ENCODE assay signal across 23 cellular contexts in the genomic region with DNA sequence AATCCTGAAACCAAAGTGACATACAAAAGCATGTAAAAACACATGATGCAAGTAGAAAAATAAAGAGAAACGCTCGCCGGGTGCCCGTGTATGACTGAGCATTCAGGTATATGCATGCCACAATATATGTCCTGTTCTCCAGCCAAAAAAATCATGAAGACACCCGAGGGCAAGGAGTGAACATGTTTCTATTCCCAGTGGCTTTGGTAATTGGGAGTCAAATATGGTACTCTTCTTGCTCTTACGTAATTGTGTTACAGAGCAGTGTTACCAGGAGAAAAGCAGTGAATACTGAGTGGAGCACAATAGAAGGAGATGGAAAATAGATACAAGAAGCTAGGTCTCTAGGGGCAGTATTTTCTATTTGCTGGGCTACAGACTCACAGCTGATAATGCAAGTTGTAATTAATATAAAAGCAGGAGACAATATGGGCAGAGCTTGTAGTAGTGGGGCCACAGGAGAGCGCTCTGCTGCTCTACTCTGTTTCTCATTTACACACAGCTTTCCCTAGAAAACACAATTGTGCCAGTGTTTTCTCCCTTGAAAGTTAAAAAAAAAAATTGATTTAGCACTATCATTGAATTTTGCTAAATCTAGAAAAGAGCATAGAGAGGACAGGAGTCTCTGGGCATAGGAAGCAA. TPM values are rescaled to one million over a fixed set of nuclear protein-coding genes. Genes with fewer than 3 reads are reported as not detected.
A peak's percentile ranks its signal among the peaks of the same experiment; 100 is the strongest.
DNase-seq lines count a peak whose midpoint lies in the region; TF ChIP-seq lines count a peak whose summit lies in the region.
"Had no signal": no experiment of that assay in that cellular context is flagged by ENCODE, and none has a peak within 500 bp of the region (broad histone marks: within the 10 kb centered on the region; RNA-seq: fewer than 3 reads in every experiment).

No MANE protein-coding gene starts in this region.

- H3K27me3 ChIP-seq in OCI-LY1 (ENCODE audit: insufficient read depth, low read length) (no peaks in the 10 kb centered on the region), mesenchymal stem cell (ENCODE audit: control insufficient read depth in 1 of 2, insufficient read depth in 1 of 2, low read length in 2 of 2) (no peaks in the 10 kb centered on the region), smooth muscle cell (ENCODE audit: low read depth) (no peaks in the 10 kb centered on the region)
- H3K27me3 ChIP-seq: MG63, SJCRH30, testis had no signal

- no peak overlapping the region for H2BK120ac ChIP-seq in mesenchymal stem cell (ENCODE audit: low read depth, low read length)

- peaks cover 6% of the 10 kb centered on the region for H3K27me3 Mint-ChIP-seq in brain

- H4K91ac ChIP-seq in mesenchymal stem cell (ENCODE audit: low read length) = no peak overlapping the region

- H3K4me3 ChIP-seq in OCI-LY1 (ENCODE audit: low read depth, low read length, poor library complexity, severe bottlenecking) (no peak overlapping the region), mesenchymal stem cell (ENCODE audit: insufficient read depth in 1 of 2, low read depth in 1 of 2, low read length in 2 of 2) (no peak overlapping the region), smooth muscle cell (no peak overlapping the region)
- H3K4me3 ChIP-seq: MG63, SJCRH30, testis had no signal

- TF ChIP-seq CTCF in OCI-LY1 (IDR thresholded peaks at IDR 0.05; ENCODE audit: low read length) (no peak), brain (conservative IDR thresholded peaks at IDR 0.05) (no peak), smooth muscle cell (IDR thresholded peaks at IDR 0.05; ENCODE audit: borderline replicate concordance, insufficient read depth, poor library complexity, severe bottlenecking) (no peak)

- no peaks in the 10 kb centered on the region for H4K20me1 ChIP-seq in OCI-LY1 (ENCODE audit: insufficient read depth, low read length)
- H4K20me1 ChIP-seq in smooth muscle cell (ENCODE audit: low read depth) = peaks cover 65% of the 10 kb centered on the region

- H3F3A ChIP-seq in OCI-LY1 (ENCODE audit: insufficient read depth, low read length) (no peaks in the 10 kb centered on the region), smooth muscle cell (ENCODE audit: low read depth) (no peaks in the 10 kb centered on the region)

- no peak overlapping the region; the same call in 1 of the 2 replicates for H3K4me2 ChIP-seq in OCI-LY1 (ENCODE audit: low read length)
- no peak overlapping the region for H3K4me2 ChIP-seq in mesenchymal stem cell (ENCODE audit: low read length, poor library complexity, severe bottlenecking)
- no peak overlapping the region for H3K4me2 ChIP-seq in smooth muscle cell

- no peak overlapping the region for H3K23ac ChIP-seq in mesenchymal stem cell (ENCODE audit: low read length in 2 of 2)

- H3K36me3 Mint-ChIP-seq in brain = peaks cover 80% of the 10 kb centered on the region
- H3K36me3 Mint-ChIP-seq: natural killer cell had no signal

- H2BK5ac ChIP-seq in mesenchymal stem cell (ENCODE audit: low read depth, low read length, poor library complexity, severe bottlenecking) = no peak overlapping the region

- H2BK15ac ChIP-seq in mesenchymal stem cell (ENCODE audit: low read depth, poor library complexity, severe bottlenecking) = no peak overlapping the region

- no peaks in the 10 kb centered on the region for H3K9me3 Mint-ChIP-seq in brain
- H3K9me3 Mint-ChIP-seq: CD4-positive, alpha-beta T cell; H9; T-helper 1 cell treated with Interleukin-12 subunit alpha and Interleukin-12 subunit beta and Interleukin-4 antibody, amounts not matched to agents 30 μg/mL and 1 μg/mL, for 36 hours had no signal

- H3K9ac ChIP-seq in OCI-LY1 (ENCODE audit: low read length) (no peak overlapping the region), mesenchymal stem cell (ENCODE audit: low read length) (no peak overlapping the region), smooth muscle cell (ENCODE audit: low read depth) (no peak overlapping the region)
- H3K9ac ChIP-seq: parathyroid adenoma had no signal

- no peak overlapping the region for H2AK5ac ChIP-seq in mesenchymal stem cell (ENCODE audit: low read length, severe bottlenecking)

- no peaks in the 10 kb centered on the region for H3K9me2 ChIP-seq in OCI-LY1 (ENCODE audit: low read depth, low read length)

- H3K27ac ChIP-seq in OCI-LY1 (ENCODE audit: low read depth, low read length, poor library complexity, severe bottlenecking) = peak overlapping the region; percentile 50
- no peak overlapping the region for H3K27ac ChIP-seq in mesenchymal stem cell (ENCODE audit: low read length, poor library complexity, severe bottlenecking)
- H3K27ac ChIP-seq in smooth muscle cell (ENCODE audit: low read depth) = peak overlapping the region; percentile 10
- H3K27ac ChIP-seq: parathyroid adenoma, SJCRH30 had no signal

- peak; percentile 23 for DNase-seq in mesenchymal stem cell
- no peak for DNase-seq in smooth muscle cell (lab: John Stamatoyannopoulos, UW; ENCODE audit: unreplicated experiment)
- DNase-seq in NCI-H187 treated with DMSO at 0.1 percent for 48 hours (lab: John Stamatoyannopoulos, UW) = no peak
- DNase-seq in GM19238 (ENCODE audit: insufficient read length, low spot score) = no peak
- DNase-seq in NCI-H2029 (lab: John Stamatoyannopoulos, UW) = no peak
- DNase-seq: activated CD4-positive, alpha-beta T cell treated with anti-CD3 and anti-CD28 coated beads for 36 hours; activated naive CD4-positive, alpha-beta T cell treated with anti-CD3 and anti-CD28 coated beads, Interleukin-2, amount 50 U/mL, for 16 hours; CD4-positive, alpha-beta T cell; cerebellar nuclear complex; H9; mesendoderm; MG63; natural killer cell; NCI-H1417 treated with DMSO at 0.1 percent for 48 hours; NCI-H226; NCI-H774; SJCRH30; testis had no signal

- peaks cover 52% of the 10 kb centered on the region for H3K4me1 ChIP-seq in OCI-LY1 (ENCODE audit: insufficient read depth, low read length, severe bottlenecking)
- peaks cover 2% of the 10 kb centered on the region for H3K4me1 ChIP-seq in mesenchymal stem cell (ENCODE audit: control insufficient read depth, insufficient read depth, low read depth, low read length)
- peaks cover 11% of the 10 kb centered on the region for H3K4me1 ChIP-seq in smooth muscle cell (ENCODE audit: low read depth)
- H3K4me1 ChIP-seq: parathyroid adenoma, SJCRH30 had no signal

- no peak overlapping the region for H2AFZ ChIP-seq in OCI-LY1 (ENCODE audit: low read length)
- H2AFZ ChIP-seq in mesenchymal stem cell (ENCODE audit: low read depth, low read length) = no peak overlapping the region
- no peak overlapping the region for H2AFZ ChIP-seq in smooth muscle cell (ENCODE audit: low read depth)
- H2AFZ ChIP-seq: parathyroid adenoma had no signal

- peak overlapping the region; percentile 15 to 87 (median 62) for H3K27ac Mint-ChIP-seq in brain
- H3K27ac Mint-ChIP-seq: activated CD4-positive, alpha-beta T cell treated with anti-CD3 and anti-CD28 coated beads for 36 hours; CD4-positive, alpha-beta T cell; H9; natural killer cell; T-helper 1 cell treated with Interleukin-12 subunit alpha and Interleukin-12 subunit beta and Interleukin-4 antibody, amounts not matched to agents 30 μg/mL and 1 μg/mL, for 36 hours had no signal

- H3K14ac ChIP-seq in mesenchymal stem cell (ENCODE audit: low read length in 2 of 2) = no peak overlapping the region

- no peak overlapping the region for H3K4ac ChIP-seq in mesenchymal stem cell (ENCODE audit: low read depth in 1 of 2, low read length in 2 of 2)

- H3K79me1 ChIP-seq in mesenchymal stem cell (replicated peaks; ENCODE audit: low read length, poor library complexity, severe bottlenecking) = peaks cover 11% of the 10 kb centered on the region

- WGBS in mesenchymal stem cell = 95% methylated on average over 6 of the region's 7 CpGs
- WGBS in smooth muscle cell (ENCODE audit: low lambda C conversion rate) = 90% methylated on average over 7 of the region's 7 CpGs

- H3K4me3 Mint-ChIP-seq in brain = peak overlapping the region; percentile 33 to 77 (median 65)
- H3K4me3 Mint-ChIP-seq: activated CD4-positive, alpha-beta T cell treated with anti-CD3 and anti-CD28 coated beads for 36 hours; CD4-positive, alpha-beta T cell; H9; natural killer cell; T-helper 1 cell treated with Interleukin-12 subunit alpha and Interleukin-12 subunit beta and Interleukin-4 antibody, amounts not matched to agents 30 μg/mL and 1 μg/mL, for 36 hours had no signal

- H3K4me1 Mint-ChIP-seq in brain = peaks cover 93% of the 10 kb centered on the region
- H3K4me1 Mint-ChIP-seq: activated CD4-positive, alpha-beta T cell treated with anti-CD3 and anti-CD28 coated beads for 36 hours; natural killer cell had no signal

- H3K18ac ChIP-seq in mesenchymal stem cell (ENCODE audit: low read depth in 1 of 2, low read length in 2 of 2) = no peak overlapping the region

- H3K36me3 ChIP-seq in OCI-LY1 (ENCODE audit: insufficient read depth, low read length) (peaks cover 90% of the 10 kb centered on the region), mesenchymal stem cell (ENCODE audit: control insufficient read depth in 1 of 2, insufficient read depth in 2 of 2, low read depth in 1 of 2, low read length in 2 of 2) (peaks cover 0 to 86% of the 10 kb centered on the region in 2 experiments), smooth muscle cell (ENCODE audit: low read depth) (peaks cover 35% of the 10 kb centered on the region)
- H3K36me3 ChIP-seq: MG63 had no signal

- no peak overlapping the region for H2BK12ac ChIP-seq in mesenchymal stem cell (ENCODE audit: low read length in 2 of 2)

- H3K9me3 ChIP-seq in OCI-LY1 (ENCODE audit: low read length) = no peaks in the 10 kb centered on the region
- H3K9me3 ChIP-seq in mesenchymal stem cell (ENCODE audit: control insufficient read depth, low read length) = no peaks in the 10 kb centered on the region
- H3K9me3 ChIP-seq in smooth muscle cell (replicated peaks; ENCODE audit: low read depth) = no peaks in the 10 kb centered on the region
- H3K9me3 ChIP-seq: MG63, SJCRH30, testis had no signal

- no peak overlapping the region for H4K8ac ChIP-seq in mesenchymal stem cell (ENCODE audit: low read length)

- H3K79me2 ChIP-seq in OCI-LY1 (ENCODE audit: insufficient read depth, low read length) (peaks cover 50% of the 10 kb centered on the region), smooth muscle cell (ENCODE audit: low read depth) (peaks cover 93% of the 10 kb centered on the region)
- H3K79me2 ChIP-seq: parathyroid adenoma had no signal

RNA-seq across cellular contexts. Expression of gene MEIS2, which starts 13.2 kb away (rescaled TPM):
- polyA plus RNA-seq in brain (ENCODE audit: insufficient read depth, low read depth, low replicate concordance) (7.0 TPM), smooth muscle cell (13.0 and 16.7 TPM in 2 replicates)
- 69.3 TPM for polyA plus RNA-seq in mesenchymal stem cell (2013, experiment 1 of 2)
- 68.8 TPM for polyA plus RNA-seq in mesenchymal stem cell (2013, experiment 2 of 2)
- 18.8 and 33.4 TPM in 2 replicates for total RNA-seq in smooth muscle cell
- total RNA-seq: activated CD4-positive, alpha-beta T cell treated with anti-CD3 and anti-CD28 coated beads for 36 hours; activated CD8-positive, alpha-beta memory T cell treated with anti-CD3 and anti-CD28 coated beads for 36 hours; CD4-positive, alpha-beta T cell had no signal
